ENCODE assay signal across 1 cellular context in genomic region chr14:24692382-24693352, GRCh38.
TF ChIP-seq lines count a peak whose summit lies in the region.

No MANE protein-coding gene starts in this region.

TF ChIP-seq in GM12878, 131 proteins besides CTCF, POLR2A, EP300 and RAD21 (continued from another document):
- TF ChIP-seq BCL3 (IDR thresholded peaks at IDR 0.05; ENCODE audit: borderline replicate concordance, insufficient read depth, low read depth, low read length, poor library complexity, severe bottlenecking) (no peak), ZNF384 (IDR thresholded peaks at IDR 0.05; ENCODE audit: borderline replicate concordance, low read depth, low read length) (peak; percentile 22; the same call in 1 of the 2 replicates), RELB (IDR thresholded peaks at IDR 0.05; ENCODE audit: low read depth) (peak; percentile 84; the same call in 1 of the 2 replicates), JUND (IDR thresholded peaks at IDR 0.05; ENCODE audit: low read depth, low read length) (no peak), NBN (IDR thresholded peaks at IDR 0.05) (peak; percentile 61; the same call in 1 of the 2 replicates), PKNOX1 (IDR thresholded peaks at IDR 0.05) (peak; percentile 65; the same call in 1 of the 2 replicates), KLF5 (IDR thresholded peaks at IDR 0.05; ENCODE audit: partially characterized antibody) (no peak), WRNIP1 (IDR thresholded peaks at IDR 0.05; ENCODE audit: borderline replicate concordance, low read depth, low read length) (no peak), GABPA (IDR thresholded peaks at IDR 0.05; ENCODE audit: low read depth) (no peak), ZNF217 (IDR thresholded peaks at IDR 0.05) (peak; percentile 57; the same call in 1 of the 2 replicates), IKZF2 (IDR thresholded peaks at IDR 0.05) (peak; percentile 87 to 89; a peak in 3 of 4 replicates), CBFB (IDR thresholded peaks at IDR 0.05; ENCODE audit: low read depth) (no peak), RUNX3 (IDR thresholded peaks at IDR 0.05; ENCODE audit: low read length) (peak; percentile 64), ETV6 (conservative IDR thresholded peaks at IDR 0.05 in 1 of 2, IDR thresholded peaks at IDR 0.05 in 1 of 2; ENCODE audit: borderline replicate concordance in 1 of 2, low read depth in 1 of 2) (0 out of 4 replicates have a peak, but pooled peaks of 1 of the 2 experiments have one; percentile 36), SKIL (IDR thresholded peaks at IDR 0.05; ENCODE audit: low read depth, poor library complexity, severe bottlenecking) (peak; percentile 57), BCL11A (IDR thresholded peaks at IDR 0.05; ENCODE audit: low read depth, low read length) (peak; percentile 36; the same call in 1 of the 2 replicates), RAD51 (IDR thresholded peaks at IDR 0.05) (peak; percentile 13; the same call in 1 of the 2 replicates), MYC (IDR thresholded peaks at IDR 0.05; ENCODE audit: insufficient read depth, insufficient read length, insufficient replicate concordance, low read length, severe bottlenecking) (no peak), DPF2 (IDR thresholded peaks at IDR 0.05) (peak; percentile 91), NR2F1 (conservative IDR thresholded peaks at IDR 0.05) (0 out of 2 replicates have a peak, but pooled peaks have one; percentile 47), ZNF687 (IDR thresholded peaks at IDR 0.05) (no peak), TCF7 (IDR thresholded peaks at IDR 0.05; ENCODE audit: borderline replicate concordance) (no peak), PAX8 (IDR thresholded peaks at IDR 0.05) (no peak), BACH1 (IDR thresholded peaks at IDR 0.05; ENCODE audit: borderline replicate concordance) (peak; percentile 63; the same call in 1 of the 2 replicates), ESRRA (IDR thresholded peaks at IDR 0.05; ENCODE audit: low read length) (no peak), BMI1 (IDR thresholded peaks at IDR 0.05; ENCODE audit: borderline replicate concordance) (peak; percentile 70; the same call in 1 of the 2 replicates)
TF ChIP-seq in GM12878: peak in this region for 21.
